23 cellular contexts compared by ENCODE assay signal in the genomic region with DNA sequence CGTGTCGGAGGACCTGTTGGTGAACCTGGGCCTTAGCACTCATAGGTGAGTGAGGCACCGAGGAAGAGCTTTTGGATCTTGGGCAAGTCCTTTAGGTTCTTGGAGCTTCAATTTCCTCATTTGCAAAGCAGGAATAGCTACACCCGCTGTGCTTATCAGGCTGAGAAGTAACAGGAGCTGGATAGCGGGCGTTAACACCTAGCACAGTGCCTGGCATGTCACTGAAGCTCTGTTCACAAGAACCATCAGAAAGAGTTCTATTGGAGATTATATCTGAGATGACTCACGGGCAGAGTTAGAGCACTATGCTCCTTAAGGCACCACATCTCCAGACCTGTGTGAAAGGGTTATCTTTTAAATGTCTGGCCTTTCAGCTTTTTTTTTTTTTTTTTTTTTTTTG.
"Had no signal": no experiment of that assay in that cellular context is flagged by ENCODE, and none has a peak within 500 bp of the region (broad histone marks: within the 10 kb centered on the region; RNA-seq: fewer than 3 reads in every experiment).

No MANE protein-coding gene starts in this region.

- H3K27ac ChIP-seq: cardiac muscle cell, hepatocyte, thoracic aorta, upper lobe of left lung had no signal

- H3K9me3 Mint-ChIP-seq: activated T-cell treated with anti-CD3 and anti-CD28 coated beads, Interleukin-2, amount 50 U/mL, for 4 hours; activated T-helper 2 cell treated with anti-CD3 and anti-CD28 coated beads, Interferon-gamma antibody, Interleukin-2, Interleukin-4, amounts not matched to agents 10 μg/mL and 5 μg/mL and 100 μg/mL, durations not matched to agents 14 hours and 24 hours and 36 hours; memory B cell; stimulated activated naive B cell treated with anti-CD40 and anti-IgM and Interleukin-4, amounts not matched to agents 10 μg/mL and 1 μg/mL and 100 μg/mL, for 72 hours had no signal

- H3K4me2 ChIP-seq: hepatocyte had no signal

- H3K36me3 Mint-ChIP-seq: memory B cell; stimulated activated naive B cell treated with anti-CD40 and anti-IgM and Interleukin-4, amounts not matched to agents 10 μg/mL and 1 μg/mL and 100 μg/mL, for 72 hours had no signal

- FAIRE-seq: small intestine had no signal

- H2AFZ ChIP-seq: hepatocyte had no signal

- H3K4me1 Mint-ChIP-seq: memory B cell; stimulated activated naive B cell treated with anti-CD40 and anti-IgM and Interleukin-4, amounts not matched to agents 10 μg/mL and 1 μg/mL and 100 μg/mL, for 72 hours had no signal

- H3K4me3 Mint-ChIP-seq: activated T-cell treated with anti-CD3 and anti-CD28 coated beads, Interleukin-2, amount 50 U/mL, for 4 hours; memory B cell; stimulated activated naive B cell treated with anti-CD40 and anti-IgM and Interleukin-4, amounts not matched to agents 10 μg/mL and 1 μg/mL and 100 μg/mL, for 72 hours had no signal

- H3K36me3 ChIP-seq: cardiac muscle cell, thoracic aorta, upper lobe of left lung had no signal

- ATAC-seq: activated T-cell treated with anti-CD3 and anti-CD28 coated beads, Interleukin-2, amount 50 U/mL, for 4 hours; esophagus mucosa; left cardiac atrium; mucosa of descending colon; sciatic nerve; stimulated activated naive B cell treated with anti-CD40 and anti-IgM and Interleukin-4, amounts not matched to agents 10 μg/mL and 1 μg/mL and 100 μg/mL, for 72 hours had no signal

- H3K4me3 ChIP-seq: cardiac muscle cell, hepatocyte, mucosa of descending colon, thoracic aorta, upper lobe of left lung had no signal

- H3K9me3 ChIP-seq: mucosa of descending colon, thoracic aorta, upper lobe of left lung had no signal

- H3K79me2 ChIP-seq: hepatocyte had no signal

- H3K27ac Mint-ChIP-seq: activated T-helper 2 cell treated with anti-CD3 and anti-CD28 coated beads, Interferon-gamma antibody, Interleukin-2, Interleukin-4, amounts not matched to agents 10 μg/mL and 5 μg/mL and 100 μg/mL, durations not matched to agents 14 hours and 24 hours and 36 hours; memory B cell; stimulated activated naive B cell treated with anti-CD40 and anti-IgM and Interleukin-4, amounts not matched to agents 10 μg/mL and 1 μg/mL and 100 μg/mL, for 72 hours had no signal

- DNase-seq: activated CD4-positive, alpha-beta T cell treated with anti-CD3 and anti-CD28 coated beads for 4 hours; activated CD4-positive, alpha-beta T cell treated with anti-CD3 and anti-CD28 coated beads, Interleukin-2, amount 50 U/mL, for 48 hours; activated CD4-positive, CD25-positive, alpha-beta regulatory T cell; activated CD8-positive, alpha-beta memory T cell treated with anti-CD3 and anti-CD28 coated beads, Interleukin-2, amount 50 U/mL, for 48 hours; activated naive CD4-positive, alpha-beta T cell; activated T-cell treated with anti-CD3 and anti-CD28 coated beads, Interleukin-2, amount 50 U/mL, for 4 hours; dermis blood vessel endothelial cell; effector CD8-positive, alpha-beta T cell; foreskin melanocyte; left cardiac atrium; mucosa of descending colon; small intestine; stimulated activated CD4-positive, alpha-beta T cell treated with anti-CD3 and anti-CD28 coated beads, Interleukin-15, amount 100 ng/mL, for 24 hours; stimulated activated naive B cell treated with anti-CD40 and anti-IgM and Interleukin-4, amounts not matched to agents 10 μg/mL and 1 μg/mL and 100 μg/mL, for 72 hours; T-helper 9 cell; upper lobe of left lung had no signal
